Comparison of ENCODE assay signal across 13 cellular contexts in the genomic region with DNA sequence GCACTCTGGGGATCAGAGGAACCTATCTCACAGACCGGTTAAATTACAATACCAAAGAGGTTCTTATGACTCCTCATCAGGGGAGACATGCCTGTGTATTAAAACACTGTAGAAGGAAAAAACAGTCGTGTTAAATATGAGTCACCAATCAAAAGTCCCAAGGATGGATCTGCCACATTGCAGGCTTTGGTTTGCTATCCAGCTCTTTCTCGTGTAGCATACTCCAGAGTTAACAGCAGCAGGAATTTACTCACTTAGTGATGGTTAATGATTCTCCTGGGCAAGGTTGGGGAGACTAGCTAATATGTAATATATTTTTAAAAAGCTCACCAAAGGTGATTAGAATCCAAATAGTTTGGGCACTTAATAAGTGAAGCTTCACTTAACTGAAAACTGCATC.
A peak's percentile ranks its signal among the peaks of the same experiment; 100 is the strongest.
DNase-seq lines count a peak whose midpoint lies in the region; ATAC-seq and TF ChIP-seq lines count a peak whose summit lies in the region.
"Had no signal": no experiment of that assay in that cellular context is flagged by ENCODE, and none has a peak within 500 bp of the region (broad histone marks: within the 10 kb centered on the region; RNA-seq: fewer than 3 reads in every experiment).

No MANE protein-coding gene starts in this region.

- no peak overlapping the region for H2BK120ac ChIP-seq in trophoblast cell (ENCODE audit: insufficient read depth, low read length, poor library complexity)

- H3K23ac ChIP-seq in trophoblast cell (ENCODE audit: low read length) = no peak overlapping the region

- H3K4me2 ChIP-seq in trophoblast cell (ENCODE audit: low read length) (no peak overlapping the region), PC-3 (ENCODE audit: low read length) (no peak overlapping the region)

- TF ChIP-seq CTCF in AG04449 (IDR thresholded peaks at IDR 0.05; ENCODE audit: insufficient read depth, low read length, missing control alignments) (no peak), choroid plexus epithelial cell (conservative IDR thresholded peaks at IDR 0.05; ENCODE audit: low read depth, low read length) (no peak), PC-3 (conservative IDR thresholded peaks at IDR 0.05; ENCODE audit: low read depth, low read length) (no peak)

- POLR2A ChIA-PET in AG04449 (lab: Yijun Ruan, JAX) = no interaction called here
- POLR2A ChIA-PET in PC-3 (lab: Charles Lee; ENCODE audit: unreplicated experiment) = no interaction called here

- ATAC-seq in left lobe of liver (peak; percentile 33), PC-3 (no peak)

- peak; percentile 37 for DNase-seq in AG04449 (ENCODE audit: low read depth, low spot score)
- peak; percentile 13 for DNase-seq in HT1080 (ENCODE audit: low read depth)
- DNase-seq in choroid plexus epithelial cell (ENCODE audit: low read depth) = peak; percentile 56
- DNase-seq in left lobe of liver (ENCODE audit: low spot score) = no peak
- DNase-seq in ureter (ENCODE audit: low spot score) = no peak
- no peak for DNase-seq in AML-193 (lab: John Stamatoyannopoulos, UW)
- DNase-seq in trophoblast cell = no peak
- no peak for DNase-seq in PC-3
- DNase-seq: activated CD4-positive, alpha-beta memory T cell treated with anti-CD3 and anti-CD28 coated beads, Interleukin-2, amount 10 ng/mL, durations not matched to agents 7 days and 5 days; DMS153; NCI-H2029 treated with DMSO at 0.1 percent for 48 hours; NCI-H748 treated with DMSO at 0.1 percent for 48 hours had no signal

- no TSS peak for BruUV-seq in PC-3 (replicated peaks; lab: Mats Ljungman, UMichigan)

- no peaks in the 10 kb centered on the region for H3K9me2 ChIP-seq in PC-3 (replicated peaks; ENCODE audit: low read length)

- no peaks in the 10 kb centered on the region for H3K27me3 ChIP-seq in trophoblast cell (ENCODE audit: insufficient read depth, low read length)
- H3K27me3 ChIP-seq in PC-3 (ENCODE audit: low read length) = no peaks in the 10 kb centered on the region
- H3K27me3 ChIP-seq: tibial nerve had no signal

- H2AFZ ChIP-seq in trophoblast cell (ENCODE audit: insufficient read depth, low read length, poor library complexity) (no peak overlapping the region), PC-3 (ENCODE audit: low read length) (no peak overlapping the region)

- H3K4me1 ChIP-seq in trophoblast cell (ENCODE audit: control insufficient read depth in 1 of 2, insufficient read depth in 2 of 2, low read length in 2 of 2) (no peaks in the 10 kb centered on the region), PC-3 (ENCODE audit: insufficient read depth, low read length) (peaks cover 3% of the 10 kb centered on the region; the same call in 1 of the 2 replicates)

- H3K27ac ChIP-seq in trophoblast cell (ENCODE audit: low read depth, low read length) (no peak overlapping the region), PC-3 (ENCODE audit: low read length) (no peak overlapping the region)
- H3K27ac ChIP-seq: tibial nerve had no signal

- no peak overlapping the region for H2BK5ac ChIP-seq in trophoblast cell (ENCODE audit: low read depth, low read length, poor library complexity)

- H3K14ac ChIP-seq in trophoblast cell (ENCODE audit: low read length) = no peak overlapping the region

- H4K12ac ChIP-seq in trophoblast cell (ENCODE audit: low read depth, low read length) = no peak overlapping the region

- H3K4me3 ChIP-seq in AG04449 (ENCODE audit: low read depth, low read length) (no peak overlapping the region), choroid plexus epithelial cell (ENCODE audit: low read depth, low read length) (no peak overlapping the region), trophoblast cell (ENCODE audit: low read depth, low read length) (no peak overlapping the region), PC-3 (ENCODE audit: low read length) (no peak overlapping the region)
- H3K4me3 ChIP-seq: tibial nerve had no signal

- H3K4ac ChIP-seq in trophoblast cell (ENCODE audit: low read depth, low read length) = no peak overlapping the region

- H3K79me2 ChIP-seq in trophoblast cell (ENCODE audit: control insufficient read depth, insufficient read depth, low read length, poor library complexity) (no peaks in the 10 kb centered on the region), PC-3 (ENCODE audit: low read length) (no peaks in the 10 kb centered on the region)

- no peak overlapping the region for H4K8ac ChIP-seq in trophoblast cell (ENCODE audit: low read depth, low read length)

- WGBS in trophoblast cell (ENCODE audit: extremely low coverage, insufficient coverage, insufficient read length) = no CpG with 5 or more reads among the region's 3 CpGs

- no peak overlapping the region for H3K18ac ChIP-seq in trophoblast cell (ENCODE audit: low read length)

- intact Hi-C loops in PC-3 (cut with micrococcal nuclease) = no loop called here

- H3K9me3 ChIP-seq in trophoblast cell (ENCODE audit: insufficient read depth, low read depth, low read length) = no peaks in the 10 kb centered on the region
- H3K9me3 ChIP-seq in PC-3 (ENCODE audit: low read length) = no peaks in the 10 kb centered on the region
- H3K9me3 ChIP-seq: tibial nerve had no signal

- H3K36me3 ChIP-seq in trophoblast cell (ENCODE audit: control insufficient read depth in 1 of 2, insufficient read depth in 2 of 2, low read length in 2 of 2) = no peaks in the 10 kb centered on the region
- H3K36me3 ChIP-seq in PC-3 (ENCODE audit: low read depth, low read length) = no peaks in the 10 kb centered on the region

- no peak overlapping the region for H2AK5ac ChIP-seq in trophoblast cell (ENCODE audit: low read length)

- no peak overlapping the region for H2BK12ac ChIP-seq in trophoblast cell (ENCODE audit: low read length)

- CTCF ChIA-PET in AG04449 (lab: Yijun Ruan, JAX) = no interaction called here
- CTCF ChIA-PET in PC-3 (lab: Charles Lee) = interaction anchor here (0.6 kb wide), 1 partner anchor 408 kb away, joined by 3 read pairs; no protein-coding TSS in a partner anchor

- no peaks in the 10 kb centered on the region for H3K79me1 ChIP-seq in trophoblast cell (ENCODE audit: low read length)

- H3K9ac ChIP-seq in trophoblast cell (ENCODE audit: low read length) (no peak overlapping the region), PC-3 (ENCODE audit: low read length) (no peak overlapping the region)

- no peaks in the 10 kb centered on the region for H4K20me1 ChIP-seq in PC-3 (ENCODE audit: low read length)

- no peaks in the 10 kb centered on the region for H3F3A ChIP-seq in PC-3 (ENCODE audit: low read length, unreplicated experiment)

- no peak overlapping the region for H4K91ac ChIP-seq in trophoblast cell (ENCODE audit: low read depth, low read length)

Comparison
In these comparisons a context has a peak if more than half of its experiments do, and no peak if none do; other contexts are left out.
1. DNase-seq: peak in AG04449 (single experiment), HT1080 (single experiment) and choroid plexus epithelial cell (single experiment); none in left lobe of liver (single experiment), ureter (single experiment), AML-193 (0 of 2), trophoblast cell (0 of 2) and PC-3 (single experiment).